Comparison of ENCODE assay signal across 15 cellular contexts in genomic region chr14:95979339-95980042, GRCh38. TPM values are rescaled to one million over a fixed set of nuclear protein-coding genes. Genes with fewer than 3 reads are reported as not detected.
A peak's percentile ranks its signal among the peaks of the same experiment; 100 is the strongest.
DNase-seq lines count a peak whose midpoint lies in the region; ATAC-seq and TF ChIP-seq lines count a peak whose summit lies in the region.
"Had no signal": no experiment of that assay in that cellular context is flagged by ENCODE, and none has a peak within 500 bp of the region (broad histone marks: within the 10 kb centered on the region; RNA-seq: fewer than 3 reads in every experiment).

No MANE protein-coding gene starts in this region.

- DNase-seq in MCF 10A (ENCODE audit: unreplicated experiment), result peak; percentile 7
- no peak for DNase-seq in breast epithelium (ENCODE audit: low spot score in 2 of 2)
- peak; percentile 57 for DNase-seq in NCI-H69 (lab: John Stamatoyannopoulos, UW)
- DNase-seq in epithelial cell of proximal tubule (ENCODE audit: low read depth), result no peak
- DNase-seq in tibial artery, result no peak
- DNase-seq in NCI-H1105 (lab: John Stamatoyannopoulos, UW), result no peak
- no peak for DNase-seq in activated effector memory CD4-positive, alpha-beta T cell treated with Interleukin-2 at 50 U/mL for 16 hours
- DNase-seq: activated T-cell treated with anti-CD3 and anti-CD28 coated beads, Interleukin-2, amount 50 U/mL, for 72 hours; AML-193; brain microvascular endothelial cell; esophagus squamous epithelium; left ventricle myocardium superior; NCI-H1436 treated with DMSO at 0.1 percent for 48 hours; stimulated activated CD4-positive, alpha-beta T cell treated with anti-CD3 and anti-CD28 coated beads, Interleukin-2, amount 100 ng/mL, for 48 hours had no signal

- H3K4me1 ChIP-seq in breast epithelium (no peaks in the 10 kb centered on the region), tibial artery (no peaks in the 10 kb centered on the region)
- H3K4me1 ChIP-seq: esophagus squamous epithelium had no signal

- H3K4me3 ChIP-seq in breast epithelium (no peak overlapping the region), epithelial cell of proximal tubule (ENCODE audit: low read depth, low read length) (no peak overlapping the region), tibial artery (no peak overlapping the region)
- H3K4me3 ChIP-seq: esophagus squamous epithelium had no signal

- H3K9me3 ChIP-seq in breast epithelium (no peaks in the 10 kb centered on the region), tibial artery (no peaks in the 10 kb centered on the region)
- H3K9me3 ChIP-seq: esophagus squamous epithelium had no signal

- H3K4me1 Mint-ChIP-seq in MCF 10A (ENCODE audit: insufficient read depth, unreplicated experiment), result no peaks in the 10 kb centered on the region

- peaks cover 29% of the 10 kb centered on the region for H3K27me3 Mint-ChIP-seq in MCF 10A (ENCODE audit: insufficient read depth, unreplicated experiment)

- POLR2A ChIA-PET in MCF 10A (lab: Yijun Ruan, JAX), result interaction anchor here (0.9 kb wide), 1 partner anchor 10 kb away, joined by 3 read pairs; no protein-coding TSS in a partner anchor

- no peaks in the 10 kb centered on the region for H3K36me3 ChIP-seq in breast epithelium
- H3K36me3 ChIP-seq in tibial artery, result no peaks in the 10 kb centered on the region
- H3K36me3 ChIP-seq: brain microvascular endothelial cell, esophagus squamous epithelium had no signal

- intact Hi-C loops in MCF 10A (cut with micrococcal nuclease), result no loop called here
- intact Hi-C loops in breast epithelium (cut with DNase I; ENCODE audit: low total_unique reads), result no loop called here
- intact Hi-C loops in tibial artery (cut with DNase I; ENCODE audit: low total_unique reads), result no loop called here

- H3K27ac Mint-ChIP-seq in MCF 10A (ENCODE audit: low read depth, unreplicated experiment), result no peak overlapping the region
- H3K27ac Mint-ChIP-seq: activated T-cell treated with anti-CD3 and anti-CD28 coated beads, Interleukin-2, amount 50 U/mL, for 72 hours had no signal

- no peak for TF ChIP-seq POLR2A in breast epithelium (IDR thresholded peaks at IDR 0.05)

- H3K27ac ChIP-seq in breast epithelium, result no peak overlapping the region
- no peak overlapping the region for H3K27ac ChIP-seq in tibial artery
- H3K27ac ChIP-seq: brain microvascular endothelial cell, esophagus squamous epithelium had no signal

- CTCF ChIA-PET in MCF 10A (lab: Yijun Ruan, JAX), result interaction anchor here (0.6 to 2.2 kb wide), 2 partner anchors 246 to 420 kb away, joined by 4 to 8 read pairs; no protein-coding TSS in a partner anchor

- no peak for ATAC-seq in HG03432 (IDR thresholded peaks at IDR 0.05; ENCODE audit: unreplicated experiment)
- ATAC-seq: activated T-cell treated with anti-CD3 and anti-CD28 coated beads, Interleukin-2, amount 50 U/mL, for 72 hours; left ventricle myocardium superior had no signal

- TF ChIP-seq CTCF in MCF 10A (IDR thresholded peaks at IDR 0.05; ENCODE audit: unreplicated experiment) (no peak), breast epithelium (IDR thresholded peaks at IDR 0.05) (no peak), epithelial cell of proximal tubule (conservative IDR thresholded peaks at IDR 0.05; ENCODE audit: low read depth, low read length) (peak; percentile 65), tibial artery (IDR thresholded peaks at IDR 0.05) (no peak)

- no TSS peak for BruUV-seq in MCF 10A (replicated peaks; lab: Mats Ljungman, UMichigan)

- H3K27me3 ChIP-seq in breast epithelium (peaks cover 0 to 34% of the 10 kb centered on the region in 2 donors), tibial artery (peaks cover 0 to 27% of the 10 kb centered on the region in 2 donors)
- H3K27me3 ChIP-seq: brain microvascular endothelial cell had no signal

- H3K36me3 Mint-ChIP-seq in MCF 10A (ENCODE audit: insufficient read depth, unreplicated experiment), result no peaks in the 10 kb centered on the region

- no peak overlapping the region for H3K4me3 Mint-ChIP-seq in MCF 10A (ENCODE audit: unreplicated experiment)
- H3K4me3 Mint-ChIP-seq: activated T-cell treated with anti-CD3 and anti-CD28 coated beads, Interleukin-2, amount 50 U/mL, for 72 hours had no signal

- no peaks in the 10 kb centered on the region for H3K9me3 Mint-ChIP-seq in MCF 10A (ENCODE audit: unreplicated experiment)
- H3K9me3 Mint-ChIP-seq: activated T-cell treated with anti-CD3 and anti-CD28 coated beads, Interleukin-2, amount 50 U/mL, for 72 hours had no signal

RNA-seq across cellular contexts. Expression of gene C14orf132, which starts 59.7 kb away (rescaled TPM):
- total RNA-seq in MCF 10A (2022) (not detected in 2 replicates), breast epithelium (10 to 100 TPM in 2 of 3 donors, 1 to 10 TPM in 1; 6.6 to 13.3 (median 10.8) TPM), epithelial cell of proximal tubule (1.7 and 4.0 TPM in 2 replicates)

Comparison
In these comparisons a context has a peak if more than half of its experiments do, and no peak if none do; other contexts are left out.
1. DNase-seq: peak in MCF 10A (single experiment) and NCI-H69 (single experiment); none in breast epithelium (0 of 2), epithelial cell of proximal tubule (single experiment), tibial artery (0 of 2), NCI-H1105 (single experiment) and activated effector memory CD4-positive, alpha-beta T cell treated with Interleukin-2 at 50 U/mL for 16 hours (single experiment).